1 cellular context compared by ENCODE assay signal in the genomic region with DNA sequence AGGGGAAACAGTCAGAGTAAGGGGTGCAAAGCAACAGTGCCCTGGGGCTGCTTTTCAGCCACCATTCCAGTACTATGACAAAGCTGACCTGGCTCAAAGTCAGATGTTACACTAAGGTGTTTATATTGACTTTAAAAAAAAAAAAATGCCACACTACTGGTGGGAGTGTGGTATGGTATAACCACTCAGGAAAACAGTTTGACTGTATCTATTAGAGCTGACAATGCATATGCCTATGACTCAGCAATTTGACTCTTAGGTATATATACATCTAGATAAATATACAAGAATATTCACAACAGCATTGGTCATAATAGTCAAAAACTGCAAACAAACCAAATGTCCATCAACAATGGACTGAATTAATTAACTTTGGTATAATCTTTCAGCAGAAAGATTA.
A peak's percentile ranks its signal among the peaks of the same experiment; 100 is the strongest.
TF ChIP-seq lines count a peak whose summit lies in the region.

No MANE protein-coding gene starts in this region.

TF ChIP-seq in IMR-90, 13 proteins besides CTCF, POLR2A, EP300 and RAD21:
- peak; percentile 82 for TF ChIP-seq NFE2L2 (IDR thresholded peaks at IDR 0.05; ENCODE audit: low read depth, low read length)
- no peak for TF ChIP-seq MXI1 (IDR thresholded peaks at IDR 0.05; ENCODE audit: borderline replicate concordance, low read depth, low read length)
- no peak for TF ChIP-seq SMC3 (IDR thresholded peaks at IDR 0.05; ENCODE audit: low read depth, low read length)
- TF ChIP-seq USF2 (IDR thresholded peaks at IDR 0.05; ENCODE audit: low read depth, low read length), result no peak
- no peak for TF ChIP-seq MAZ (IDR thresholded peaks at IDR 0.05; ENCODE audit: borderline replicate concordance, low read depth, low read length)
- TF ChIP-seq MAFK (IDR thresholded peaks at IDR 0.05; ENCODE audit: low read depth, low read length), result peak; percentile 48; the same call in 1 of the 2 replicates
TF ChIP-seq in IMR-90: peak in this region for 2.
